1 cellular context compared by ENCODE assay signal in the genomic region with DNA sequence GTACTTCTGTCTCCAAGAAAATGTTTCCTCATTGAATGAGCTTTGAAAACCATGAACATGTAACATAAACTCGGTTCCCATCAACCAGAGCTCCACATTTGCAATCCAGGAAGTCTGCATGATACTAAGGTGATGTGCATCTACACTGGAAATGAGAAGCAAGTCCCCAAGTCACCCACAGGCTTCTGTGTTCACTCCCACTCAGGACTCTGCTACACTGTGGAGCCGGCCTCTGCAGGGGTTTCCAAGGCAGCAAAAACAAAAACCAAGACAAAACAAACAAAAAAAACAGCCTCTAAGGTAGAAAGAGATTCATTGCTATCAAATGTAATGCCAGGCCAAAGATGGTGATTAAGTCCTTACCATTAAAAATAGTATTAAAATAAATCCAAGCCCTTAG.
TF ChIP-seq lines count a peak whose summit lies in the region.

No MANE protein-coding gene starts in this region.

TF ChIP-seq in HepG2, 621 proteins besides CTCF, POLR2A, EP300 and RAD21 (continued from another document):
- TF ChIP-seq ZNF18 (CRISPR knock-in tag; IDR thresholded peaks at IDR 0.05; ENCODE audit: insufficient replicate concordance) = no peak
- no peak for TF ChIP-seq HDAC1 (CRISPR knock-in tag; IDR thresholded peaks at IDR 0.05)
- TF ChIP-seq, protein P1, sequence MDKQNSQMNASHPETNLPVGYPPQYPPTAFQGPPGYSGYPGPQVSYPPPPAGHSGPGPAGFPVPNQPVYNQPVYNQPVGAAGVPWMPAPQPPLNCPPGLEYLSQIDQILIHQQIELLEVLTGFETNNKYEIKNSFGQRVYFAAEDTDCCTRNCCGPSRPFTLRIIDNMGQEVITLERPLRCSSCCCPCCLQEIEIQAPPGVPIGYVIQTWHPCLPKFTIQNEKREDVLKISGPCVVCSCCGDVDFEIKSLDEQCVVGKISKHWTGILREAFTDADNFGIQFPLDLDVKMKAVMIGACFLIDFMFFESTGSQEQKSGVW (CRISPR knock-in tag; IDR thresholded peaks at IDR 0.05; ENCODE audit: borderline replicate concordance) = no peak
